In genomic region chr6:24721461-24722215, GRCh38 we compare ENCODE assay signal across 8 cellular contexts. TPM values are rescaled to one million over a fixed set of nuclear protein-coding genes. Genes with fewer than 3 reads are reported as not detected.
DNase-seq lines count a peak whose midpoint lies in the region; ATAC-seq and TF ChIP-seq lines count a peak whose summit lies in the region.

No MANE protein-coding gene starts in this region.

- H3K27me3 ChIP-seq in CD8-positive, alpha-beta T cell (ENCODE audit: insufficient read depth, low read length) = no peaks in the 10 kb centered on the region

- H3K4me3 Mint-ChIP-seq in CD8-positive, alpha-beta T cell = peak overlapping the region; percentile 92
- peak overlapping the region; percentile 95 for H3K4me3 Mint-ChIP-seq in type B pancreatic cell

- peak overlapping the region; percentile 98 for H3K27ac Mint-ChIP-seq in CD8-positive, alpha-beta T cell
- H3K27ac Mint-ChIP-seq in type B pancreatic cell = peak overlapping the region; percentile 100

- in situ Hi-C loops in GM18951 (cut with MboI; ENCODE audit: low sequenced_read_pairs, unreplicated experiment) = no loop called here

- intact Hi-C loops in CD8-positive, alpha-beta T cell (cut with DNase I, micrococcal nuclease) = loop anchor here (1.0 to 10.0 kb wide), 5 partner anchors 54 to 416 kb away; partner anchors contain the start of genes ACOT13 (in 1 of the 2), KIAA0319 (in 1 of the 2) and RIPOR2 (in 1 of the 2)

- CTCF ChIA-PET in CD8-positive, alpha-beta T cell (lab: Charles Lee) = interaction anchor here (0.9 to 1.1 kb wide), 3 partner anchors 12 to 55 kb away, joined by 3 read pairs; partner anchors contain the start of genes ACOT13 and TDP2

- no peaks in the 10 kb centered on the region for H3K9me3 Mint-ChIP-seq in CD8-positive, alpha-beta T cell
- no peaks in the 10 kb centered on the region for H3K9me3 Mint-ChIP-seq in type B pancreatic cell

- peak; percentile 80 for TF ChIP-seq POLR2A in GM18951 (IDR thresholded peaks at IDR 0.05; ENCODE audit: extremely low read depth, insufficient read depth, insufficient read length)

- POLR2A ChIA-PET in CD8-positive, alpha-beta T cell (lab: Charles Lee) = interaction anchor here (0.6 to 1.8 kb wide), 10 partner anchors 12 to 240 kb away, joined by 3 to 23 read pairs (median 3); partner anchors contain the start of genes ACOT13, KIAA0319 and TDP2

- no peaks in the 10 kb centered on the region for H3K27me3 Mint-ChIP-seq in CD8-positive, alpha-beta T cell (ENCODE audit: low read depth)
- no peaks in the 10 kb centered on the region for H3K27me3 Mint-ChIP-seq in type B pancreatic cell

- H3K27ac ChIP-seq in CD8-positive, alpha-beta T cell (ENCODE audit: low read depth, low read length) = peak overlapping the region; percentile 100
- H3K27ac ChIP-seq in coronary artery = peak overlapping the region; percentile 92 to 98

- no peaks in the 10 kb centered on the region for H3K9me3 ChIP-seq in CD8-positive, alpha-beta T cell (ENCODE audit: low read length)

- DNase-seq in CD8-positive, alpha-beta T cell = peak in 4 of 7 experiments; percentile 77 to 93 (median 85)
- DNase-seq in RPMI8226 (peak; percentile 92), coronary artery (ENCODE audit: low spot score) (no peak), medulla oblongata (ENCODE audit: extremely low spot score) (peak; percentile 93), type B pancreatic cell (ENCODE audit: extremely low spot score, unreplicated experiment) (no peak), GOT3 (lab: John Stamatoyannopoulos, UW) (no peak)

- peaks cover 29% of the 10 kb centered on the region for H3K4me1 ChIP-seq in CD8-positive, alpha-beta T cell (ENCODE audit: insufficient read depth, low read length)

- peaks cover 33% of the 10 kb centered on the region for H3K4me1 Mint-ChIP-seq in CD8-positive, alpha-beta T cell (ENCODE audit: low read depth)
- peaks cover 22% of the 10 kb centered on the region for H3K4me1 Mint-ChIP-seq in type B pancreatic cell (ENCODE audit: unreplicated experiment)

- H3K36me3 ChIP-seq in CD8-positive, alpha-beta T cell (ENCODE audit: insufficient read depth, low read length) = no peaks in the 10 kb centered on the region

- no peak for TF ChIP-seq CTCF in CD8-positive, alpha-beta T cell (IDR thresholded peaks at IDR 0.05)
- no peak for TF ChIP-seq CTCF in coronary artery (IDR thresholded peaks at IDR 0.05)
- no peak for TF ChIP-seq CTCF in type B pancreatic cell (conservative IDR thresholded peaks at IDR 0.05)

- peaks cover 35% of the 10 kb centered on the region for H3K36me3 Mint-ChIP-seq in CD8-positive, alpha-beta T cell
- H3K36me3 Mint-ChIP-seq in type B pancreatic cell = peaks cover 11% of the 10 kb centered on the region

- peak overlapping the region; percentile 52 for H3K4me3 ChIP-seq in CD8-positive, alpha-beta T cell (ENCODE audit: low read depth, low read length)
- peak overlapping the region; percentile 95 for H3K4me3 ChIP-seq in coronary artery

- ATAC-seq in CD8-positive, alpha-beta T cell = peak; percentile 57
- ATAC-seq in HG03066 (IDR thresholded peaks at IDR 0.05; ENCODE audit: low read depth, unreplicated experiment) = peak; percentile 42

RNA-seq across cellular contexts. Expression of gene C6orf62, which starts 2.7 kb away (rescaled TPM):
- total RNA-seq in CD8-positive, alpha-beta T cell = 100 to 1,000 TPM; 116 TPM
- total RNA-seq in type B pancreatic cell (ENCODE audit: low replicate concordance) = 77.3 and 77.5 TPM in 2 replicates

RNA-seq across cellular contexts. Expression of gene GMNN, which starts 53.1 kb away (rescaled TPM):
- total RNA-seq in CD8-positive, alpha-beta T cell = 10 to 100 TPM; 14.1 to 14.4 TPM
- 38.0 and 66.3 TPM in 2 replicates for total RNA-seq in type B pancreatic cell (ENCODE audit: low replicate concordance)

RNA-seq across cellular contexts. Expression of gene ACOT13, which starts 54.8 kb away (rescaled TPM):
- 1 to 10 TPM; 1.2 to 2.3 TPM for total RNA-seq in CD8-positive, alpha-beta T cell
- total RNA-seq in type B pancreatic cell (ENCODE audit: low replicate concordance) = 22.0 and 24.7 TPM in 2 replicates

RNA-seq across cellular contexts. Expression of gene TDP2, which starts 54.9 kb away (rescaled TPM):
- total RNA-seq in CD8-positive, alpha-beta T cell = 10 to 100 TPM; 60.7 to 63.4 TPM
- total RNA-seq in type B pancreatic cell (ENCODE audit: low replicate concordance) = 42.6 and 44.1 TPM in 2 replicates

Comparison
In these comparisons a context has a peak if more than half of its experiments do, and no peak if none do; other contexts are left out.
1. DNase-seq: peak in CD8-positive, alpha-beta T cell (4 of 7), RPMI8226 (single experiment) and medulla oblongata (single experiment); none in coronary artery (single experiment), type B pancreatic cell (single experiment) and GOT3 (single experiment).